In the genomic region with DNA sequence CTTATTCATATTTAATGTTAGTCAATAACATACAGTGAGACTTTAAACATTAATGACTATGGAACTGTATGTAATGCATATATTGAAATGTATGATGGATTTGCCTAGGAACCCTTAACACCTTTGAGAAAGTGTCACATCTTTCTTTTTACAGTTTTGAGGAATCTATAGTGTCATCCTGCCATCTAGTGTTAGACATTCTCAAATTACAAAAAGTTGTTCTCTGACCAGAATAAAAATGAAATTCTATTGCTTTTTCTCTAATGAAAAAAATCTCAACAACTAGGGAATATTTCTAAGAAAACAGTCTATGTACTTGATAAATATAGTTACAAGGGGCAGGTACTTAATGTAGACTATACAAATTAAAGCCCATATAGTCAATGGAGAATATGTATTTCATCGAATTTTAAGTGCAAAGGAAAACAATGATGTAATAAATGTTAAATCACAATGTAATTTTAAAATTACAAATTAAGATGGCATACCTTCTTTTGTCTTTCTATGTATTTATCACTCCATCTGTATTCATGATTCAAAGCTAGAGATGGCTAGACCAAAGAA, we compare ENCODE assay signal across 8 cellular contexts. TPM values are rescaled to one million over a fixed set of nuclear protein-coding genes. Genes with fewer than 3 reads are reported as not detected.
DNase-seq lines count a peak whose midpoint lies in the region; ATAC-seq lines count a peak whose summit lies in the region.

No MANE protein-coding gene starts in this region.

- no peak for ATAC-seq in HG03565 (IDR thresholded peaks at IDR 0.05; ENCODE audit: unreplicated experiment)
- no peak for ATAC-seq in HG03354 (IDR thresholded peaks at IDR 0.05; ENCODE audit: poor library complexity, severe bottlenecking, unreplicated experiment)
- ATAC-seq in HG02885 (IDR thresholded peaks at IDR 0.05; ENCODE audit: poor library complexity, unreplicated experiment) = no peak

- DNase-seq in ACHN = peak; percentile 58
- peak; percentile 15 for DNase-seq in H4 (ENCODE audit: low spot score)
- DNase-seq in RKO (ENCODE audit: low spot score) = peak; percentile 64
- DNase-seq in globus pallidus (ENCODE audit: low spot score) = peak; percentile 14
- DNase-seq in stimulated activated CD4-positive, alpha-beta T cell treated with anti-CD3 and anti-CD28 coated beads, Interleukin-1b, Interleukin-23, amount 100 ng/mL, for 48 hours = no peak

- in situ Hi-C loops in ACHN (cut with HindIII; ENCODE audit: low pct_ligation_motif_present, low pct_unique_long_range_greater_than_20kb, low sequenced_read_pairs) = loop anchor here (25.0 kb wide), 1 partner anchor 591 kb away; no protein-coding TSS in a partner anchor

RNA-seq across cellular contexts. Expression of gene CALCRL, which starts 5.1 kb away (rescaled TPM):
- 0.62 and 1.3 TPM in 2 replicates for total RNA-seq in H4 (2014; rRNA removed; shearing (Covaris generic))
